Comparison of ENCODE assay signal across 8 cellular contexts in the genomic region with DNA sequence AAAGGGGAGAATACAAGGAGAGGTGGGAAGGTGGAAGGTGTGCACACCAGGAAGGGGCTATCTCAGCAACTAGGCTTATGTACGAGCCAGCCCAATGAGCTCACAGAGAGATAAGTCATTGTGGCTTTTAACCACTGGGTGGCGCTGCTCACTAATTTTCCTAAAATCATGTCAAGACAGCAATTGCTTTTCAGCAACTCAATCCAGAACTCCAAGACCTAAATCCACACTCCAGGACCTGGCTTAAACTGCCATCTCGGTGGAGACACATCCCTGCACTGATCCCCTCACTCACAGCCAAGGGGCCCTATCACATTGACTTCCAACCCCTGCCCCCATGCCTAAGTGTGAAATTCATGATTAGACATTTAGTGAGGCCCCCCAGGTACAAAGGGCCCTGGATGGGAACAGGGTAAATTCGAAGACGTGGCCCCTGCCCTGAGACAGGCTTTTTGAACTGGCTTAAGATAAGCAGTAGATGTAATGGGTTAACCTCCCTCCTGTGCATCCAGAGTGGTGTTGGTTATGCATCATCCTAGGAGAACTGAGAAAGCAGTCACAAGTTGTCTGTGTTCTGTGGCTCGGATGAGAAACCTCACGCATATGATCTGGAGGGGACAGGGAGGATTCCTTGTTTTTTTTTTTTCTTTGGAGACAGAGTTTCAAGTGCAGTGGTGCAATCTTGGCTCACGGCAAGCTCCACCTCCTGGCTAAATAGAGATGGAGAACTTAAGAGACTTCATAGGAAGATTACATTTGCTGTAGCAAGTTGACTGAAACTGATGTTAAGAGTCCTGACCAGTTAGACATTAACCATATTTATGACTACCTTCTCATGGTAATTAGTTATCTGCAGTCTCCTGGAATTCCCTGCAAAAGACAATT. TPM values are rescaled to one million over a fixed set of nuclear protein-coding genes. Genes with fewer than 3 reads are reported as not detected.
DNase-seq lines count a peak whose midpoint lies in the region; ATAC-seq and TF ChIP-seq lines count a peak whose summit lies in the region.

No MANE protein-coding gene starts in this region.

- ATAC-seq in HG02885 (IDR thresholded peaks at IDR 0.05; ENCODE audit: poor library complexity, unreplicated experiment) = no peak

- H3K4me1 Mint-ChIP-seq in endothelial cell (ENCODE audit: unreplicated experiment) = peaks cover 26% of the 10 kb centered on the region

- H3K9me3 ChIP-seq in BE2C = no peaks in the 10 kb centered on the region

- peaks cover 24% of the 10 kb centered on the region for H3K27me3 ChIP-seq in BE2C

- no peaks in the 10 kb centered on the region for H3K4me1 ChIP-seq in BE2C

- POLR2A ChIA-PET in HEK293T (lab: Yijun Ruan, JAX) = no interaction called here

- H3K36me3 Mint-ChIP-seq in endothelial cell (ENCODE audit: low read depth, unreplicated experiment) = no peaks in the 10 kb centered on the region

- H3K27me3 Mint-ChIP-seq in endothelial cell (ENCODE audit: unreplicated experiment) = no peaks in the 10 kb centered on the region

- H3K27ac Mint-ChIP-seq in endothelial cell (ENCODE audit: unreplicated experiment) = no peak overlapping the region

- H3K4me3 Mint-ChIP-seq in endothelial cell (ENCODE audit: unreplicated experiment) = no peak overlapping the region

- no peak overlapping the region for H3K4me3 ChIP-seq in BE2C (ENCODE audit: low read depth, low read length)

- H3K36me3 ChIP-seq in BE2C = no peaks in the 10 kb centered on the region

- TF ChIP-seq CTCF in BE2C (IDR thresholded peaks at IDR 0.05; ENCODE audit: low read depth, low read length) (peak; percentile 86), endothelial cell (IDR thresholded peaks at IDR 0.05; ENCODE audit: unreplicated experiment) (peak; percentile 89)

- CTCF ChIA-PET in HEK293T (lab: Yijun Ruan, JAX) = interaction anchor here (0.6 to 2.5 kb wide), 17 partner anchors 11 to 513 kb away, joined by 3 to 18 read pairs (median 3); partner anchors contain the start of gene CCL3

- peak; percentile 74 for DNase-seq in BE2C
- DNase-seq in HEK293T (ENCODE audit: extremely low spot score) = peak; percentile 64
- peak; percentile 94 for DNase-seq in NCI-H82 (lab: John Stamatoyannopoulos, UW)
- DNase-seq in activated CD8-positive, alpha-beta memory T cell treated with anti-CD3 and anti-CD28 coated beads for 48 hours (ENCODE audit: low read depth in 2 of 3, low spot score in 2 of 3) = peak; percentile 23 to 63 (median 53)
- DNase-seq in endothelial cell (ENCODE audit: low spot score) = peak; percentile 83
- DNase-seq in middle frontal gyrus (ENCODE audit: extremely low spot score, low spot score) = peak; percentile 73
- peak; percentile 63 for DNase-seq in stimulated activated CD8-positive, alpha-beta memory T cell treated with anti-CD3 and anti-CD28 coated beads, Interleukin-4, amount 100 ng/mL, for 24 hours (ENCODE audit: low read depth)

- no peaks in the 10 kb centered on the region for H3K9me3 Mint-ChIP-seq in endothelial cell (ENCODE audit: unreplicated experiment)

TF ChIP-seq in HEK293T, 16 proteins besides CTCF, POLR2A, EP300 and RAD21:
- TF ChIP-seq SP1 (IDR thresholded peaks at IDR 0.05) (no peak), ARNT (IDR thresholded peaks at IDR 0.05) (no peak), FOXM1 (IDR thresholded peaks at IDR 0.05; ENCODE audit: borderline replicate concordance) (no peak), HDGF (IDR thresholded peaks at IDR 0.05; ENCODE audit: borderline replicate concordance) (no peak), LEF1 (IDR thresholded peaks at IDR 0.05; ENCODE audit: borderline replicate concordance) (no peak), L3MBTL2 (conservative IDR thresholded peaks at IDR 0.05) (no peak), SUZ12 (IDR thresholded peaks at IDR 0.05) (no peak), TARDBP (IDR thresholded peaks at IDR 0.05) (no peak)

RNA-seq across cellular contexts. Expression of gene CCL16, which starts 11.5 kb away (rescaled TPM):
- polyA plus RNA-seq in BE2C (2012; ENCODE audit: insufficient read depth, insufficient read length, low read depth) = not detected
- total RNA-seq in endothelial cell (ENCODE audit: unreplicated experiment) = not detected

RNA-seq across cellular contexts. Expression of gene CCL14, which starts 16.7 kb away (rescaled TPM):
- not detected for polyA plus RNA-seq in BE2C (2012; ENCODE audit: insufficient read depth, insufficient read length, low read depth)
- not detected for total RNA-seq in endothelial cell (ENCODE audit: unreplicated experiment)

RNA-seq across cellular contexts. Expression of gene LYZL6, which starts 26.3 kb away (rescaled TPM):
- polyA plus RNA-seq in BE2C (2012; ENCODE audit: insufficient read depth, insufficient read length, low read depth) = not detected
- total RNA-seq in endothelial cell (ENCODE audit: unreplicated experiment) = not detected

RNA-seq across cellular contexts. Expression of gene CCL15, which starts 31.6 kb away (rescaled TPM):
- not detected for polyA plus RNA-seq in BE2C (2012; ENCODE audit: insufficient read depth, insufficient read length, low read depth)
- total RNA-seq in endothelial cell (ENCODE audit: unreplicated experiment) = not detected

RNA-seq across cellular contexts. Expression of gene RDM1, which starts 39.2 kb away (rescaled TPM):
- polyA plus RNA-seq in BE2C (2012; ENCODE audit: insufficient read depth, insufficient read length, low read depth) = 0.82 TPM
- total RNA-seq in endothelial cell (ENCODE audit: unreplicated experiment) = 0.67 TPM
